Comparison of ENCODE assay signal across 9 cellular contexts in genomic region chr2:151071382-151071781, GRCh38.
DNase-seq lines count a peak whose midpoint lies in the region; ATAC-seq, FAIRE-seq and TF ChIP-seq lines count a peak whose summit lies in the region.
"Had no signal": no experiment of that assay in that cellular context is flagged by ENCODE, and none has a peak within 500 bp of the region (broad histone marks: within the 10 kb centered on the region; RNA-seq: fewer than 3 reads in every experiment).

No MANE protein-coding gene starts in this region.

- H3K4me3 Mint-ChIP-seq in WTC11 = no peak overlapping the region
- no peak overlapping the region for H3K4me3 Mint-ChIP-seq in activated T-cell treated with anti-CD3 and anti-CD28 coated beads, Interleukin-2, amount 50 U/mL, for 72 hours

- CTCF ChIA-PET in WTC11 (lab: Charles Lee) = interaction anchor here (0.9 to 1.4 kb wide), 4 partner anchors 90 to 523 kb away, joined by 4 to 10 read pairs (median 7); no protein-coding TSS in a partner anchor

- no peak for TF ChIP-seq CTCF in WTC11 (IDR thresholded peaks at IDR 0.05)

- peaks cover 30% of the 10 kb centered on the region for H3K4me1 Mint-ChIP-seq in WTC11
- no peaks in the 10 kb centered on the region for H3K4me1 Mint-ChIP-seq in activated T-cell treated with anti-CD3 and anti-CD28 coated beads, Interleukin-2, amount 50 U/mL, for 72 hours (ENCODE audit: low read depth)

- no peaks in the 10 kb centered on the region for H3K27me3 Mint-ChIP-seq in WTC11 (ENCODE audit: low read depth)
- H3K27me3 Mint-ChIP-seq in activated T-cell treated with anti-CD3 and anti-CD28 coated beads, Interleukin-2, amount 50 U/mL, for 72 hours (ENCODE audit: low read depth) = no peaks in the 10 kb centered on the region

- DNase-seq in AG08395 (ENCODE audit: low spot score) (peak; percentile 39), HTR-8/SVneo (ENCODE audit: insufficient read length, low spot score) (peak; percentile 15), WTC11 (ENCODE audit: low spot score) (peak; percentile 20), iris pigment epithelial cell (ENCODE audit: low read depth) (peak; percentile 73), mesenteric fat pad (ENCODE audit: low spot score) (no peak), NCI-H2081 treated with DMSO at 0.1 percent for 48 hours (lab: John Stamatoyannopoulos, UW) (no peak)
- no peak for DNase-seq in activated T-cell treated with anti-CD3 and anti-CD28 coated beads, Interleukin-2, amount 50 U/mL, for 72 hours
- DNase-seq: cerebellar nuclear complex had no signal

- peaks cover 33% of the 10 kb centered on the region for H3K9me3 Mint-ChIP-seq in WTC11
- no peaks in the 10 kb centered on the region for H3K9me3 Mint-ChIP-seq in activated T-cell treated with anti-CD3 and anti-CD28 coated beads, Interleukin-2, amount 50 U/mL, for 72 hours

- H3K36me3 Mint-ChIP-seq in WTC11 = peaks cover 32% of the 10 kb centered on the region
- H3K36me3 Mint-ChIP-seq in activated T-cell treated with anti-CD3 and anti-CD28 coated beads, Interleukin-2, amount 50 U/mL, for 72 hours (ENCODE audit: insufficient read depth in 2 of 2) = peaks cover 0 to 3% of the 10 kb centered on the region in 2 donors

- POLR2A ChIA-PET in WTC11 (lab: Charles Lee) = no interaction called here

- ATAC-seq in WTC11 = peak; percentile 93
- ATAC-seq in GM19035 (IDR thresholded peaks at IDR 0.05; ENCODE audit: unreplicated experiment) = no peak
- ATAC-seq in activated T-cell treated with anti-CD3 and anti-CD28 coated beads, Interleukin-2, amount 50 U/mL, for 72 hours (replicated peaks in 1 of 2) = no peak

- no peak for FAIRE-seq in HTR-8/SVneo (lab: Jason Lieb, UNC)

- H3K27ac Mint-ChIP-seq in WTC11 = peak overlapping the region; percentile 77; the same call in 1 of the 2 replicates
- no peak overlapping the region for H3K27ac Mint-ChIP-seq in activated T-cell treated with anti-CD3 and anti-CD28 coated beads, Interleukin-2, amount 50 U/mL, for 72 hours

TF ChIP-seq in WTC11, 78 proteins besides CTCF, POLR2A, EP300 and RAD21:
- no peak for TF ChIP-seq CREM (CRISPR knock-in tag; IDR thresholded peaks at IDR 0.05)
- no peak for TF ChIP-seq SMAD3 (CRISPR knock-in tag; IDR thresholded peaks at IDR 0.05; ENCODE audit: borderline replicate concordance)
- no peak for TF ChIP-seq ATF3 (CRISPR knock-in tag; conservative IDR thresholded peaks at IDR 0.05)
- TF ChIP-seq NFATC4 (CRISPR knock-in tag; IDR thresholded peaks at IDR 0.05) = no peak
- no peak for TF ChIP-seq NR3C1 (CRISPR knock-in tag; conservative IDR thresholded peaks at IDR 0.05; ENCODE audit: low read depth)
- no peak for TF ChIP-seq NR1H2 (CRISPR knock-in tag; IDR thresholded peaks at IDR 0.05)
- no peak for TF ChIP-seq E2F1 (CRISPR knock-in tag; IDR thresholded peaks at IDR 0.05)

Comparison
In these comparisons a context has a peak if more than half of its experiments do, and no peak if none do; other contexts are left out.
1. DNase-seq: peak in AG08395 (single experiment), HTR-8/SVneo (single experiment), WTC11 (single experiment) and iris pigment epithelial cell (single experiment); none in mesenteric fat pad (single experiment), NCI-H2081 treated with DMSO at 0.1 percent for 48 hours (single experiment) and activated T-cell treated with anti-CD3 and anti-CD28 coated beads, Interleukin-2, amount 50 U/mL, for 72 hours (0 of 2).